In genomic region chr12:108855284-108856169, GRCh38 we compare ENCODE assay signal across 8 cellular contexts. TPM values are rescaled to one million over a fixed set of nuclear protein-coding genes. Genes with fewer than 3 reads are reported as not detected.
DNase-seq lines count a peak whose midpoint lies in the region; ATAC-seq and TF ChIP-seq lines count a peak whose summit lies in the region.

No MANE protein-coding gene starts in this region.

- 61 to 71% (median 70%) methylated on average over 12 of the region's 12 CpGs for WGBS in psoas muscle, 3 donors

- intact Hi-C loops in psoas muscle (cut with DNase I): loop anchor here (2.0 to 10.0 kb wide), 7 partner anchors 17 to 293 kb away; partner anchors contain the start of genes ISCU (in 2 of the 2), SART3 (in 2 of the 2), ALKBH2 (in 1 of the 2) and CORO1C (in 1 of the 2)

- peaks cover 62% of the 10 kb centered on the region for H3K4me1 ChIP-seq in psoas muscle

- POLR2A ChIA-PET in RWPE1 (lab: Yijun Ruan, JAX; ENCODE audit: low non-redundant PET): no interaction called here
- POLR2A ChIA-PET in HEK293T (lab: Yijun Ruan, JAX): no interaction called here

- DNase-seq in ELF-1 (ENCODE audit: low read depth, low spot score) (peak; percentile 64), RWPE1 (ENCODE audit: low spot score) (no peak), epithelial cell of esophagus (ENCODE audit: low read depth) (no peak), psoas muscle (no peak), NCI-H187 (lab: John Stamatoyannopoulos, UW) (no peak), HEK293T (ENCODE audit: extremely low spot score) (no peak)

- ATAC-seq in psoas muscle: no peak
- no peak for ATAC-seq in GM21360 (IDR thresholded peaks at IDR 0.05; ENCODE audit: unreplicated experiment)
- no peak for ATAC-seq in GM19395 (IDR thresholded peaks at IDR 0.05; ENCODE audit: unreplicated experiment)

- H3K27me3 ChIP-seq in psoas muscle (ENCODE audit: insufficient read depth in 3 of 3, low read length in 2 of 3): no peaks in the 10 kb centered on the region

- H3K27ac ChIP-seq in RWPE1 (peak overlapping the region; percentile 97), psoas muscle (peak overlapping the region; percentile 100)

- peak overlapping the region; percentile 83 for H3K4me3 ChIP-seq in epithelial cell of esophagus (ENCODE audit: low read length)
- H3K4me3 ChIP-seq in psoas muscle: peak overlapping the region; percentile 98

- H3K9me3 ChIP-seq in psoas muscle: no peaks in the 10 kb centered on the region

- peaks cover 0 to 15% of the 10 kb centered on the region in 2 donors for H3K36me3 ChIP-seq in psoas muscle (ENCODE audit: insufficient read depth in 1 of 2, low read depth in 1 of 2)

- no peak for TF ChIP-seq CTCF in RWPE1 (conservative IDR thresholded peaks at IDR 0.05; ENCODE audit: low read depth)
- TF ChIP-seq CTCF in epithelial cell of esophagus (IDR thresholded peaks at IDR 0.05; ENCODE audit: insufficient read depth, low read depth, low read length, missing control alignments): no peak
- no peak for TF ChIP-seq CTCF in psoas muscle (IDR thresholded peaks at IDR 0.05)

- CTCF ChIA-PET in RWPE1 (lab: Yijun Ruan, JAX) (no interaction called here), HEK293T (lab: Yijun Ruan, JAX) (no interaction called here)

TF ChIP-seq in HEK293T, 16 proteins besides CTCF, POLR2A, EP300 and RAD21:
- TF ChIP-seq FOXA1 (IDR thresholded peaks at IDR 0.05): no peak
- no peak for TF ChIP-seq ZNF384 (IDR thresholded peaks at IDR 0.05)
- TF ChIP-seq CTBP1 (IDR thresholded peaks at IDR 0.05; ENCODE audit: borderline replicate concordance): no peak
- TF ChIP-seq L3MBTL2 (conservative IDR thresholded peaks at IDR 0.05): no peak
- no peak for TF ChIP-seq LEF1 (IDR thresholded peaks at IDR 0.05; ENCODE audit: borderline replicate concordance)
- no peak for TF ChIP-seq TARDBP (IDR thresholded peaks at IDR 0.05)
- no peak for TF ChIP-seq HDGF (IDR thresholded peaks at IDR 0.05; ENCODE audit: borderline replicate concordance)
- TF ChIP-seq PKNOX1 (IDR thresholded peaks at IDR 0.05): no peak
- TF ChIP-seq FOXK2 (IDR thresholded peaks at IDR 0.05): no peak
- TF ChIP-seq NFRKB (IDR thresholded peaks at IDR 0.05): no peak
- no peak for TF ChIP-seq SUZ12 (IDR thresholded peaks at IDR 0.05)
- TF ChIP-seq ARNT (IDR thresholded peaks at IDR 0.05): no peak
- no peak for TF ChIP-seq FOXM1 (IDR thresholded peaks at IDR 0.05; ENCODE audit: borderline replicate concordance)
- TF ChIP-seq BHLHE40 (IDR thresholded peaks at IDR 0.05; ENCODE audit: borderline replicate concordance): no peak
- TF ChIP-seq SP1 (IDR thresholded peaks at IDR 0.05): no peak
- no peak for TF ChIP-seq ELF4 (IDR thresholded peaks at IDR 0.05)
TF ChIP-seq in HEK293T: peak in this region for 0.

RNA-seq across cellular contexts. Expression of gene SSH1, which starts 1.9 kb away (rescaled TPM):
- 10 to 100 TPM; 24.9 to 68.6 (median 55.9) TPM for total RNA-seq in psoas muscle
- polyA plus RNA-seq in psoas muscle: 10 to 100 TPM; 10.0 to 39.8 (median 10.9) TPM

RNA-seq across cellular contexts. Expression of gene DAO, which starts 24.4 kb away (rescaled TPM):
- not detected for total RNA-seq in psoas muscle
- not detected for polyA plus RNA-seq in psoas muscle
